1 cellular context compared by ENCODE assay signal in the genomic region with DNA sequence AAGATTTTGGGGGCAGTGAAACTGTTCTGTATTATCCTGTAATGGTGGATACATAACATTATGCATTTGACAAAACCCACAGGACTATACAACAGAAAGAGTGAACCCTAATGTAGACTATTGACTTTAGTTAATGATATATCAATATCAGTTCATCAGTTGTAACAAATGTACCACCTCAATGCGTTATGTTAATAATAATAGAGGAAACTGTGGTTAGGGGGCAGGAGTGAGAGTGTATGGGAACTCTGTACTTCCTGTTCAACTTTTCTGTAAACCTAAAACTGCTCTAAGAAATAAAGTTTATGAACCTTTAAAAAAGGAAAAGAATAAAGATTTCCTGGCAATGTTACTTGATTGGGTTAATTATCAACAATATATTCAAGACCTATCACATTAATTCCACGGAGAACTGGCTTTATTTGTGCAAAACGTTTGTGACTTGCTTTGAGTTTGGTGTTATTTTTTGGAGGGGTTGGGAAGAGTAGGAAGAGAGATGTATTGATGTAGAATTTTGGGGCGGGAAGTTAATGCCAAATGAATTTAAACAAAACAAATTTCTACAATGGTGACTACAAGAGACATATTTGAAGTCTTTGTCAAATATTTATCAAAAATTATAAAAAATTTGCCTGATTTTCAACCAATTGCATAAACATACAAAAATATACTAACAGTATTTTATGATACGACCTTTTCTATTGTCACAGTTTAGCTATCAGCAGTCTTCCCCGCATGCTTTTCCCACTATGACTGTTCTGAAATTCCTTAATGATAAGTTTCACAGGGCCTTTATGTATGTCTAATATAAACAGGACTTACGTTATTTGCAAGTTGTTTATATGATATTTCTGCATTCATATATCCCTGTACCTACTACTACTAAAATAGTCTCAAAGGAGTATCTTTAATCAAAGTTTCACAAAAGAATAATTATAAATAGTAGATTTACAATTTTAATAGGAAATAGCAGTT.
A peak's percentile ranks its signal among the peaks of the same experiment; 100 is the strongest.
TF ChIP-seq lines count a peak whose summit lies in the region.

No MANE protein-coding gene starts in this region.

TF ChIP-seq in IMR-90, 13 proteins besides CTCF, POLR2A, EP300 and RAD21:
- peak; percentile 68 for TF ChIP-seq BHLHE40 (IDR thresholded peaks at IDR 0.05; ENCODE audit: low read depth, low read length)
- TF ChIP-seq, protein P1, sequence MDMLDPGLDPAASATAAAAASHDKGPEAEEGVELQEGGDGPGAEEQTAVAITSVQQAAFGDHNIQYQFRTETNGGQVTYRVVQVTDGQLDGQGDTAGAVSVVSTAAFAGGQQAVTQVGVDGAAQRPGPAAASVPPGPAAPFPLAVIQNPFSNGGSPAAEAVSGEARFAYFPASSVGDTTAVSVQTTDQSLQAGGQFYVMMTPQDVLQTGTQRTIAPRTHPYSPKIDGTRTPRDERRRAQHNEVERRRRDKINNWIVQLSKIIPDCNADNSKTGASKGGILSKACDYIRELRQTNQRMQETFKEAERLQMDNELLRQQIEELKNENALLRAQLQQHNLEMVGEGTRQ (IDR thresholded peaks at IDR 0.05; ENCODE audit: low read depth, low read length) = no peak
TF ChIP-seq in IMR-90: peak in this region for 1.
